ENCODE assay signal across 18 cellular contexts in the genomic region with DNA sequence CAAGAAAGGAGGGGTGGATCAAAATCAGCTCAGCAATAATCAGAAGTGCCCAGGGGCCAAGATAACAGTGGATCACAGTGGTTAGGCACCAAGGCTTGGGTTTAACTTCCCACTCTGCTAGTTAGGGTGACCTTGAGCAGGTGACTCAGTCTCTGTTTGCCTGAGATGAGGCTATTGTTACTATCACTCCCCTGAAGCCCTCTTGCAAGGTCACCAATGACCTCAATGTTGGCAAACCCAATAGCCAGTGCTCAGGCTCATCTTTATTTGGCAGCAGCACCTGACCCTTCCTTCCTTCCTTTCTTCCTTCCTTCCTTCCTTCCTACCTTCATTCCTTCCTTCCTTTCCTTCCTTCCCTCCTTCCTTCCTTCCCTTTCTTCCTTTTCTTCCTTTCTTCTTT.
A peak's percentile ranks its signal among the peaks of the same experiment; 100 is the strongest.
DNase-seq lines count a peak whose midpoint lies in the region; ATAC-seq, FAIRE-seq and TF ChIP-seq lines count a peak whose summit lies in the region.
"Had no signal": no experiment of that assay in that cellular context is flagged by ENCODE, and none has a peak within 500 bp of the region (broad histone marks: within the 10 kb centered on the region; RNA-seq: fewer than 3 reads in every experiment).

No MANE protein-coding gene starts in this region.

- TF ChIP-seq CTCF in neural progenitor cell (IDR thresholded peaks at IDR 0.05) (no peak), BE2C (IDR thresholded peaks at IDR 0.05; ENCODE audit: low read depth, low read length) (no peak)

- no peak overlapping the region for H2AFZ ChIP-seq in neural progenitor cell (replicated peaks)

- H3K36me3 ChIP-seq in BLaER1 (peaks cover 88% of the 10 kb centered on the region), neural progenitor cell (no peaks in the 10 kb centered on the region), BE2C (no peaks in the 10 kb centered on the region)

- peaks cover 13% of the 10 kb centered on the region for H3F3A ChIP-seq in neural progenitor cell (ENCODE audit: low read depth)

- intact Hi-C loops in dendritic cell treated with granulocyte-macrophage colony-stimulating factor and Interleukin-4, amounts not matched to agents 40 ng/mL and 50 ng/mL, for 4 days (cut with micrococcal nuclease) = no loop called here

- POLR2A ChIA-PET in naive thymus-derived CD8-positive, alpha-beta T cell (lab: Charles Lee) = no interaction called here

- peaks cover 21% of the 10 kb centered on the region for H3K4me1 Mint-ChIP-seq in dendritic cell treated with granulocyte-macrophage colony-stimulating factor and Interleukin-4, amounts not matched to agents 40 ng/mL and 50 ng/mL, for 4 days (ENCODE audit: low read depth)
- H3K4me1 Mint-ChIP-seq in neural progenitor cell = peaks cover 20% of the 10 kb centered on the region
- no peaks in the 10 kb centered on the region for H3K4me1 Mint-ChIP-seq in naive thymus-derived CD8-positive, alpha-beta T cell
- H3K4me1 Mint-ChIP-seq: activated CD4-positive, alpha-beta T cell treated with anti-CD3 and anti-CD28 coated beads, Interleukin-2, amount 10 ng/mL, durations not matched to agents 24 days and 14 days had no signal

- H3K4me2 ChIP-seq in BLaER1 (peak overlapping the region; percentile 3; the same call in 1 of the 2 replicates), neural progenitor cell (no peak overlapping the region)
- H3K4me2 ChIP-seq: smooth muscle cell had no signal

- DNase-seq in HTR-8/SVneo (ENCODE audit: insufficient read length, low spot score) (no peak), renal cortical epithelial cell (ENCODE audit: low read depth) (peak; percentile 44), neural progenitor cell (ENCODE audit: low spot score) (no peak), BE2C (no peak)
- DNase-seq in naive thymus-derived CD8-positive, alpha-beta T cell = no peak
- no peak for DNase-seq in stimulated activated naive CD4-positive, alpha-beta T cell (lab: John Stamatoyannopoulos, UW)
- DNase-seq: activated CD4-positive, alpha-beta T cell treated with anti-CD3 and anti-CD28 coated beads, Interleukin-2, amount 10 ng/mL, durations not matched to agents 24 days and 14 days; activated T-cell treated with anti-CD3 and anti-CD28 coated beads, Interleukin-2, amount 50 U/mL, for 72 hours; amniotic stem cell; NCI-H2029; NCI-H82; Right ventricle myocardium superior; T1000 had no signal

- H3K9me3 ChIP-seq in BLaER1 (no peaks in the 10 kb centered on the region), neural progenitor cell (ENCODE audit: low read depth) (no peaks in the 10 kb centered on the region), BE2C (no peaks in the 10 kb centered on the region)

- peak; percentile 40 for FAIRE-seq in HTR-8/SVneo (lab: Jason Lieb, UNC)
- FAIRE-seq: GM12892 had no signal

- H3K27ac ChIP-seq in BLaER1 (no peak overlapping the region), neural progenitor cell (no peak overlapping the region)

- no peaks in the 10 kb centered on the region for H3K79me2 ChIP-seq in neural progenitor cell (ENCODE audit: low read depth)

- H3K9me3 Mint-ChIP-seq in dendritic cell treated with granulocyte-macrophage colony-stimulating factor and Interleukin-4, amounts not matched to agents 40 ng/mL and 50 ng/mL, for 4 days = no peaks in the 10 kb centered on the region
- no peaks in the 10 kb centered on the region for H3K9me3 Mint-ChIP-seq in neural progenitor cell
- H3K9me3 Mint-ChIP-seq in naive thymus-derived CD8-positive, alpha-beta T cell = no peaks in the 10 kb centered on the region
- H3K9me3 Mint-ChIP-seq: activated CD4-positive, alpha-beta T cell treated with anti-CD3 and anti-CD28 coated beads, Interleukin-2, amount 10 ng/mL, durations not matched to agents 24 days and 14 days; activated T-cell treated with anti-CD3 and anti-CD28 coated beads, Interleukin-2, amount 50 U/mL, for 72 hours had no signal

- H3K27me3 ChIP-seq in BLaER1 (no peaks in the 10 kb centered on the region), neural progenitor cell (no peaks in the 10 kb centered on the region), BE2C (no peaks in the 10 kb centered on the region)

- H3K27ac Mint-ChIP-seq in dendritic cell treated with granulocyte-macrophage colony-stimulating factor and Interleukin-4, amounts not matched to agents 40 ng/mL and 50 ng/mL, for 4 days = peak overlapping the region; percentile 18
- no peak overlapping the region for H3K27ac Mint-ChIP-seq in neural progenitor cell
- peak overlapping the region in 1 of 10 donors; percentile 68 for H3K27ac Mint-ChIP-seq in naive thymus-derived CD8-positive, alpha-beta T cell
- H3K27ac Mint-ChIP-seq: activated CD4-positive, alpha-beta T cell treated with anti-CD3 and anti-CD28 coated beads, Interleukin-2, amount 10 ng/mL, durations not matched to agents 24 days and 14 days; activated T-cell treated with anti-CD3 and anti-CD28 coated beads, Interleukin-2, amount 50 U/mL, for 72 hours had no signal

- H4K20me1 ChIP-seq in BLaER1 = no peaks in the 10 kb centered on the region
- no peaks in the 10 kb centered on the region for H4K20me1 ChIP-seq in neural progenitor cell (ENCODE audit: low read depth)

- no peak overlapping the region for H3K4me3 Mint-ChIP-seq in dendritic cell treated with granulocyte-macrophage colony-stimulating factor and Interleukin-4, amounts not matched to agents 40 ng/mL and 50 ng/mL, for 4 days
- H3K4me3 Mint-ChIP-seq in neural progenitor cell = no peak overlapping the region
- no peak overlapping the region for H3K4me3 Mint-ChIP-seq in naive thymus-derived CD8-positive, alpha-beta T cell
- H3K4me3 Mint-ChIP-seq: activated CD4-positive, alpha-beta T cell treated with anti-CD3 and anti-CD28 coated beads, Interleukin-2, amount 10 ng/mL, durations not matched to agents 24 days and 14 days; activated T-cell treated with anti-CD3 and anti-CD28 coated beads, Interleukin-2, amount 50 U/mL, for 72 hours had no signal

- H3K4me3 ChIP-seq in BLaER1 = no peak overlapping the region
- no peak overlapping the region for H3K4me3 ChIP-seq in neural progenitor cell
- no peak overlapping the region for H3K4me3 ChIP-seq in BE2C (ENCODE audit: low read depth, low read length)
- H3K4me3 ChIP-seq: lung, smooth muscle cell had no signal

- no peak for ATAC-seq in naive thymus-derived CD8-positive, alpha-beta T cell
- ATAC-seq: activated T-cell treated with anti-CD3 and anti-CD28 coated beads, Interleukin-2, amount 50 U/mL, for 72 hours had no signal

- H3K9ac ChIP-seq in BLaER1 = no peak overlapping the region
- no peak overlapping the region for H3K9ac ChIP-seq in neural progenitor cell

- H3K4me1 ChIP-seq in BLaER1 = peaks cover 14% of the 10 kb centered on the region
- peaks cover 29% of the 10 kb centered on the region for H3K4me1 ChIP-seq in neural progenitor cell
- no peaks in the 10 kb centered on the region for H3K4me1 ChIP-seq in BE2C

- H3K36me3 Mint-ChIP-seq in dendritic cell treated with granulocyte-macrophage colony-stimulating factor and Interleukin-4, amounts not matched to agents 40 ng/mL and 50 ng/mL, for 4 days (ENCODE audit: low read depth) = no peaks in the 10 kb centered on the region
- peaks cover 27% of the 10 kb centered on the region for H3K36me3 Mint-ChIP-seq in neural progenitor cell
- no peaks in the 10 kb centered on the region for H3K36me3 Mint-ChIP-seq in naive thymus-derived CD8-positive, alpha-beta T cell

- no peaks in the 10 kb centered on the region for H3K27me3 Mint-ChIP-seq in dendritic cell treated with granulocyte-macrophage colony-stimulating factor and Interleukin-4, amounts not matched to agents 40 ng/mL and 50 ng/mL, for 4 days
- H3K27me3 Mint-ChIP-seq in neural progenitor cell (ENCODE audit: insufficient read depth, low read depth) = no peaks in the 10 kb centered on the region
- H3K27me3 Mint-ChIP-seq in naive thymus-derived CD8-positive, alpha-beta T cell = peaks cover 0 to 14% (median 3%) of the 10 kb centered on the region in 5 donors
- H3K27me3 Mint-ChIP-seq: activated CD4-positive, alpha-beta T cell treated with anti-CD3 and anti-CD28 coated beads, Interleukin-2, amount 10 ng/mL, durations not matched to agents 24 days and 14 days had no signal
